ENCODE assay signal across 14 cellular contexts in genomic region chr3:49414753-49415152, GRCh38. TPM values are rescaled to one million over a fixed set of nuclear protein-coding genes. Genes with fewer than 3 reads are reported as not detected.
DNase-seq lines count a peak whose midpoint lies in the region; ATAC-seq, FAIRE-seq and TF ChIP-seq lines count a peak whose summit lies in the region.
"Had no signal": no experiment of that assay in that cellular context is flagged by ENCODE, and none has a peak within 500 bp of the region (broad histone marks: within the 10 kb centered on the region; RNA-seq: fewer than 3 reads in every experiment).

No MANE protein-coding gene starts in this region.

- no peaks in the 10 kb centered on the region for H3K27me3 Mint-ChIP-seq in activated naive CD4-positive, alpha-beta T cell treated with anti-CD3 and anti-CD28 coated beads, Interleukin-2, amount 10 ng/mL, durations not matched to agents 7 days and 5 days
- H3K27me3 Mint-ChIP-seq in activated CD4-positive, alpha-beta memory T cell treated with anti-CD3 and anti-CD28 coated beads, Interleukin-2, amount 10 ng/mL, durations not matched to agents 7 days and 5 days = peaks cover 2% of the 10 kb centered on the region

- CTCF ChIA-PET in activated naive CD4-positive, alpha-beta T cell treated with anti-CD3 and anti-CD28 coated beads, Interleukin-2, amount 10 ng/mL, durations not matched to agents 7 days and 5 days (lab: Charles Lee) = interaction anchor here (2.0 to 7.4 kb wide), 2 partner anchors 14 to 34 kb away, joined by 8 to 72 read pairs; partner anchors contain the start of gene NICN1
- CTCF ChIA-PET in activated CD4-positive, alpha-beta memory T cell treated with anti-CD3 and anti-CD28 coated beads, Interleukin-2, amount 10 ng/mL, durations not matched to agents 7 days and 5 days (lab: Charles Lee) = interaction anchor here (0.6 to 2.6 kb wide), 4 partner anchors 29 to 408 kb away, joined by 3 to 46 read pairs (median 4); partner anchors contain the start of gene WDR6
- CTCF ChIA-PET in HepG2 (lab: Yijun Ruan, JAX; ENCODE audit: low intra/inter-chr PET ratio, low total read pairs) = interaction anchor here (1.9 kb wide), 1 partner anchor 34 kb away, joined by 15 read pairs; no protein-coding TSS in a partner anchor

- H3K4me2 ChIP-seq in HepG2 (ENCODE audit: low read depth, low read length) = no peak overlapping the region

- peaks cover 14% of the 10 kb centered on the region for H4K20me1 ChIP-seq in HepG2 (ENCODE audit: insufficient read depth, low read length)

- TF ChIP-seq CTCF in esophagus squamous epithelium (IDR thresholded peaks at IDR 0.05) (no peak), HepG2 (CRISPR knock-in tag; IDR thresholded peaks at IDR 0.05) (no peak)

- H3K79me2 ChIP-seq in HepG2 (ENCODE audit: insufficient read depth, low read length) = peaks cover 34% of the 10 kb centered on the region

- TF ChIP-seq POLR2A in esophagus squamous epithelium (IDR thresholded peaks at IDR 0.05) (no peak), HepG2 (IDR thresholded peaks at IDR 0.05; ENCODE audit: insufficient read depth in 1 of 2, low read depth in 2 of 2, low read length in 2 of 2) (no peak)

- no peak overlapping the region for H3K9ac ChIP-seq in HepG2 (ENCODE audit: insufficient read depth, low read depth, low read length)

- WGBS in esophagus squamous epithelium, 2 donors = 91 to 100% methylated on average over 1 of the region's 2 CpGs
- WGBS in HepG2 (ENCODE audit: low lambda C conversion rate) = 75% methylated on average over 1 of the region's 2 CpGs

- peaks cover 57% of the 10 kb centered on the region for H3K36me3 Mint-ChIP-seq in activated naive CD4-positive, alpha-beta T cell treated with anti-CD3 and anti-CD28 coated beads, Interleukin-2, amount 10 ng/mL, durations not matched to agents 7 days and 5 days
- H3K36me3 Mint-ChIP-seq in activated CD4-positive, alpha-beta memory T cell treated with anti-CD3 and anti-CD28 coated beads, Interleukin-2, amount 10 ng/mL, durations not matched to agents 7 days and 5 days (ENCODE audit: low read depth) = peaks cover 70% of the 10 kb centered on the region
- peaks cover 61% of the 10 kb centered on the region for H3K36me3 Mint-ChIP-seq in stimulated activated effector memory CD8-positive, alpha-beta T cell treated with anti-CD3 and anti-CD28 coated beads, Interleukin-12 subunit alpha, Interleukin-12 subunit beta, amount 100 ng/mL, for 72 hours

- H3K27me3 ChIP-seq in esophagus squamous epithelium = no peaks in the 10 kb centered on the region
- H3K27me3 ChIP-seq in HepG2 (ENCODE audit: control insufficient read depth in 1 of 2, insufficient read depth in 2 of 2, low read length in 2 of 2) = no peaks in the 10 kb centered on the region; a peak in 1 of 5 replicates
- H3K27me3 ChIP-seq: thyroid gland had no signal

- TF ChIP-seq RAD21 in HepG2 (CRISPR knock-in tag; IDR thresholded peaks at IDR 0.05) = no peak

- peak overlapping the region in 3 of 4 donors; percentile 0 to 73 (median 42) for H3K27ac ChIP-seq in esophagus squamous epithelium
- no peak overlapping the region for H3K27ac ChIP-seq in HepG2 (ENCODE audit: extremely low read length, insufficient read depth, low read length)

- H3K9me3 Mint-ChIP-seq in activated naive CD4-positive, alpha-beta T cell treated with anti-CD3 and anti-CD28 coated beads, Interleukin-2, amount 10 ng/mL, durations not matched to agents 7 days and 5 days = no peaks in the 10 kb centered on the region
- no peaks in the 10 kb centered on the region for H3K9me3 Mint-ChIP-seq in activated CD4-positive, alpha-beta memory T cell treated with anti-CD3 and anti-CD28 coated beads, Interleukin-2, amount 10 ng/mL, durations not matched to agents 7 days and 5 days
- H3K9me3 Mint-ChIP-seq in stimulated activated effector memory CD8-positive, alpha-beta T cell treated with anti-CD3 and anti-CD28 coated beads, Interleukin-12 subunit alpha, Interleukin-12 subunit beta, amount 100 ng/mL, for 72 hours = no peaks in the 10 kb centered on the region

- peaks cover 70% of the 10 kb centered on the region for H3K4me1 Mint-ChIP-seq in activated naive CD4-positive, alpha-beta T cell treated with anti-CD3 and anti-CD28 coated beads, Interleukin-2, amount 10 ng/mL, durations not matched to agents 7 days and 5 days
- peaks cover 63% of the 10 kb centered on the region for H3K4me1 Mint-ChIP-seq in activated CD4-positive, alpha-beta memory T cell treated with anti-CD3 and anti-CD28 coated beads, Interleukin-2, amount 10 ng/mL, durations not matched to agents 7 days and 5 days
- peaks cover 67% of the 10 kb centered on the region for H3K4me1 Mint-ChIP-seq in stimulated activated effector memory CD8-positive, alpha-beta T cell treated with anti-CD3 and anti-CD28 coated beads, Interleukin-12 subunit alpha, Interleukin-12 subunit beta, amount 100 ng/mL, for 72 hours

- H3K9me3 ChIP-seq in esophagus squamous epithelium (no peaks in the 10 kb centered on the region), HepG2 (ENCODE audit: low read length) (no peaks in the 10 kb centered on the region)
- H3K9me3 ChIP-seq: thyroid gland had no signal

- peak overlapping the region; percentile 92 for H3K27ac Mint-ChIP-seq in activated naive CD4-positive, alpha-beta T cell treated with anti-CD3 and anti-CD28 coated beads, Interleukin-2, amount 10 ng/mL, durations not matched to agents 7 days and 5 days
- H3K27ac Mint-ChIP-seq in activated CD4-positive, alpha-beta memory T cell treated with anti-CD3 and anti-CD28 coated beads, Interleukin-2, amount 10 ng/mL, durations not matched to agents 7 days and 5 days = peak overlapping the region; percentile 99
- H3K27ac Mint-ChIP-seq in stimulated activated effector memory CD8-positive, alpha-beta T cell treated with anti-CD3 and anti-CD28 coated beads, Interleukin-12 subunit alpha, Interleukin-12 subunit beta, amount 100 ng/mL, for 72 hours = peak overlapping the region; percentile 97

- intact Hi-C loops in esophagus squamous epithelium (cut with DNase I) = no loop called here
- intact Hi-C loops in HepG2 (cut with micrococcal nuclease; ENCODE audit: unreplicated experiment) = loop anchor here (5.0 kb wide), 2 partner anchors 57 to 322 kb away; partner anchors contain the start of genes GPX1 and QRICH1

- H3K36me3 ChIP-seq in esophagus squamous epithelium (peaks cover 0 to 47% (median 7%) of the 10 kb centered on the region in 3 donors), HepG2 (replicated peaks in 1 of 2; ENCODE audit: control insufficient read depth in 1 of 2, insufficient read depth in 2 of 2, low read length in 2 of 2) (peaks cover 0 to 6% of the 10 kb centered on the region in 2 experiments; a peak in 2 of 5 replicates)

- in situ Hi-C loops in HepG2 (cut with HindIII; ENCODE audit: extremely low pct_ligation_motif_present, low pct_unique_long_range_greater_than_20kb) = no loop called here

- TF ChIP-seq EP300 in HepG2 (IDR thresholded peaks at IDR 0.05; ENCODE audit: low read depth in 2 of 2, low read length in 2 of 2) (no peak), HepG2 (CRISPR knock-in tag; IDR thresholded peaks at IDR 0.05; ENCODE audit: borderline replicate concordance) (no peak)

- H2AFZ ChIP-seq in HepG2 (ENCODE audit: low read length) = no peak overlapping the region

- ATAC-seq in stimulated activated effector memory CD8-positive, alpha-beta T cell treated with anti-CD3 and anti-CD28 coated beads, Interleukin-12 subunit alpha, Interleukin-12 subunit beta, amount 100 ng/mL, for 72 hours = no peak
- ATAC-seq in HepG2 = no peak

- no peak for FAIRE-seq in HepG2 (lab: Jason Lieb, UNC)

- no TSS peak for BruUV-seq in HepG2 (replicated peaks; lab: Mats Ljungman, UMichigan)

- H3K4me3 Mint-ChIP-seq in activated naive CD4-positive, alpha-beta T cell treated with anti-CD3 and anti-CD28 coated beads, Interleukin-2, amount 10 ng/mL, durations not matched to agents 7 days and 5 days = no peak overlapping the region
- H3K4me3 Mint-ChIP-seq in activated CD4-positive, alpha-beta memory T cell treated with anti-CD3 and anti-CD28 coated beads, Interleukin-2, amount 10 ng/mL, durations not matched to agents 7 days and 5 days = no peak overlapping the region
- peak overlapping the region; percentile 13 for H3K4me3 Mint-ChIP-seq in stimulated activated effector memory CD8-positive, alpha-beta T cell treated with anti-CD3 and anti-CD28 coated beads, Interleukin-12 subunit alpha, Interleukin-12 subunit beta, amount 100 ng/mL, for 72 hours

- H3K4me1 ChIP-seq in esophagus squamous epithelium (peaks cover 25 to 77% (median 28%) of the 10 kb centered on the region in 3 donors), HepG2 (ENCODE audit: insufficient read depth, low read length) (peaks cover 41% of the 10 kb centered on the region)

- no peak for DNase-seq in activated naive CD4-positive, alpha-beta T cell treated with anti-CD3 and anti-CD28 coated beads, Interleukin-2, amount 10 ng/mL, durations not matched to agents 7 days and 5 days
- no peak for DNase-seq in activated naive CD4-positive, alpha-beta T cell (lab: John Stamatoyannopoulos, UW)
- no peak for DNase-seq in activated CD4-positive, alpha-beta memory T cell treated with anti-CD3 and anti-CD28 coated beads, Interleukin-2, amount 10 ng/mL, durations not matched to agents 7 days and 5 days
- DNase-seq in esophagus squamous epithelium (lab: John Stamatoyannopoulos, UW) (no peak), epidermal melanocyte (ENCODE audit: insufficient read length, low spot score) (no peak), HepG2 (ENCODE audit: low spot score) (no peak)
- no peak for DNase-seq in stimulated activated effector memory CD8-positive, alpha-beta T cell treated with anti-CD3 and anti-CD28 coated beads, Interleukin-12 subunit alpha, Interleukin-12 subunit beta, amount 100 ng/mL, for 72 hours (ENCODE audit: low spot score in 2 of 2)
- no peak for DNase-seq in stimulated activated CD4-positive, alpha-beta T cell treated with anti-CD3 and anti-CD28 coated beads, Interleukin-4, amount 100 ng/mL, for 24 hours
- DNase-seq: DMS79; Karpas-422; mammary epithelial cell; NCI-H510A; stimulated activated CD4-positive, alpha-beta T cell treated with anti-CD3 and anti-CD28 coated beads, Interleukin-12 subunit alpha, Interleukin-12 subunit beta, amount 100 ng/mL, for 4 hours had no signal

- H3K4me3 ChIP-seq in esophagus squamous epithelium (no peak overlapping the region), HepG2 (replicated peaks in 1 of 3; ENCODE audit: insufficient read depth in 1 of 3, low read depth in 2 of 3, low read length in 3 of 3) (no peak overlapping the region)
- H3K4me3 ChIP-seq: thyroid gland had no signal

- POLR2A ChIA-PET in activated CD4-positive, alpha-beta memory T cell treated with anti-CD3 and anti-CD28 coated beads, Interleukin-2, amount 10 ng/mL, durations not matched to agents 7 days and 5 days (lab: Charles Lee) = interaction anchor here (1.3 to 4.2 kb wide), 8 partner anchors 10 to 394 kb away, joined by 5 to 79 read pairs (median 23); partner anchors contain the start of genes DAG1, NDUFAF3, NICN1 and USP4
- POLR2A ChIA-PET in HepG2 (lab: Yijun Ruan, JAX) = interaction anchor here (0.9 to 3.1 kb wide), 3 partner anchors 8 to 17 kb away, joined by 5 to 9 read pairs (median 8); partner anchors contain the start of genes AMT and NICN1

RNA-seq across cellular contexts. Expression of gene TCTA, which starts 2.5 kb away (rescaled TPM):
- 10 to 100 TPM; 19.7 to 22.4 TPM for total RNA-seq in activated CD4-positive, alpha-beta memory T cell treated with anti-CD3 and anti-CD28 coated beads, Interleukin-2, amount 10 ng/mL, durations not matched to agents 7 days and 5 days
- 10 to 100 TPM; 10.9 to 17.8 (median 16.0) TPM for total RNA-seq in esophagus squamous epithelium
- total RNA-seq in HepG2 (2016; rRNA removed; fragmentation: Illumina TruSeq; extraction: Trizol) = 6.7 and 8.3 TPM in 2 replicates
- total RNA-seq in HepG2 (2016; cell fraction: cytosol; rRNA removed; fragmentation: Illumina TruSeq; extraction: Trizol; ENCODE audit: low read depth) = 3.9 and 5.0 TPM in 2 replicates
- total RNA-seq in HepG2 (2016; cell fraction: insoluble cytoplasmic fraction; rRNA removed; fragmentation: Illumina TruSeq; extraction: Trizol) = 7.2 and 7.8 TPM in 2 replicates
- 10.0 and 10.7 TPM in 2 replicates for total RNA-seq in HepG2 (2016; cell fraction: membrane; rRNA removed; fragmentation: Illumina TruSeq; extraction: Trizol)
- 5.5 and 6.8 TPM in 2 replicates for total RNA-seq in HepG2 (2016; cell fraction: nucleus; rRNA removed; fragmentation: Illumina TruSeq; extraction: Trizol)
- polyA plus RNA-seq in HepG2 (2011; rRNA removed) = 13.2 and 14.0 TPM in 2 replicates
- polyA plus RNA-seq in HepG2 (2011; cell fraction: cytosol; rRNA removed) = 11.5 and 14.0 TPM in 2 replicates
- polyA plus RNA-seq in HepG2 (2011; cell fraction: nucleus; rRNA removed) = 8.3 and 12.0 TPM in 2 replicates
- polyA plus RNA-seq in HepG2 (2012) = 6.6 and 7.1 TPM in 2 replicates
- polyA plus RNA-seq in HepG2 (2016; cell fraction: cytosol; fragmentation: Illumina TruSeq; extraction: Trizol; ENCODE audit: low read depth) = 6.2 and 6.7 TPM in 2 replicates
- polyA plus RNA-seq in HepG2 (2016; cell fraction: insoluble cytoplasmic fraction; fragmentation: Illumina TruSeq; extraction: Trizol; ENCODE audit: low read depth) = 10.5 and 11.0 TPM in 2 replicates
- 11.6 and 12.6 TPM in 2 replicates for polyA plus RNA-seq in HepG2 (2016; cell fraction: membrane; fragmentation: Illumina TruSeq; extraction: Trizol; ENCODE audit: low read depth)
- 15.5 and 16.4 TPM in 2 replicates for polyA plus RNA-seq in HepG2 (2016; cell fraction: nucleus; fragmentation: Illumina TruSeq; extraction: Trizol; ENCODE audit: insufficient read depth, low read depth)
- polyA minus RNA-seq in HepG2 (2011; rRNA and poly(A)+ RNA removed; ENCODE audit: low replicate concordance) = 21.6 and 54.5 TPM in 2 replicates
- 3.4 and 4.5 TPM in 2 replicates for polyA minus RNA-seq in HepG2 (2011; cell fraction: cytosol; rRNA and poly(A)+ RNA removed)
- polyA minus RNA-seq in HepG2 (2011; cell fraction: nucleus; rRNA and poly(A)+ RNA removed) = 11.6 and 15.8 TPM in 2 replicates

RNA-seq across cellular contexts. Expression of gene RHOA, which starts 3.0 kb away (rescaled TPM):
- total RNA-seq in activated CD4-positive, alpha-beta memory T cell treated with anti-CD3 and anti-CD28 coated beads, Interleukin-2, amount 10 ng/mL, durations not matched to agents 7 days and 5 days = 100 to 1,000 TPM; 504 to 505 TPM
- 100 to 1,000 TPM; 290 to 421 (median 345) TPM for total RNA-seq in esophagus squamous epithelium
- 177 and 258 TPM in 2 replicates for total RNA-seq in HepG2 (2016; rRNA removed; fragmentation: Illumina TruSeq; extraction: Trizol)
- 50.5 and 58.1 TPM in 2 replicates for total RNA-seq in HepG2 (2016; cell fraction: cytosol; rRNA removed; fragmentation: Illumina TruSeq; extraction: Trizol; ENCODE audit: low read depth)
- 183 and 252 TPM in 2 replicates for total RNA-seq in HepG2 (2016; cell fraction: insoluble cytoplasmic fraction; rRNA removed; fragmentation: Illumina TruSeq; extraction: Trizol)
- total RNA-seq in HepG2 (2016; cell fraction: membrane; rRNA removed; fragmentation: Illumina TruSeq; extraction: Trizol) = 129 and 135 TPM in 2 replicates
- 83.6 and 89.9 TPM in 2 replicates for total RNA-seq in HepG2 (2016; cell fraction: nucleus; rRNA removed; fragmentation: Illumina TruSeq; extraction: Trizol)
- 117 and 131 TPM in 2 replicates for polyA plus RNA-seq in HepG2 (2011; rRNA removed)
- polyA plus RNA-seq in HepG2 (2011; cell fraction: cytosol; rRNA removed) = 162 and 178 TPM in 2 replicates
- polyA plus RNA-seq in HepG2 (2011; cell fraction: nucleus; rRNA removed) = 76.7 and 78.5 TPM in 2 replicates
- polyA plus RNA-seq in HepG2 (2012) = 241 and 267 TPM in 2 replicates
- 79.3 and 88.5 TPM in 2 replicates for polyA plus RNA-seq in HepG2 (2016; cell fraction: cytosol; fragmentation: Illumina TruSeq; extraction: Trizol; ENCODE audit: low read depth)
- polyA plus RNA-seq in HepG2 (2016; cell fraction: insoluble cytoplasmic fraction; fragmentation: Illumina TruSeq; extraction: Trizol; ENCODE audit: low read depth) = 399 and 414 TPM in 2 replicates
- 155 and 170 TPM in 2 replicates for polyA plus RNA-seq in HepG2 (2016; cell fraction: membrane; fragmentation: Illumina TruSeq; extraction: Trizol; ENCODE audit: low read depth)
- polyA plus RNA-seq in HepG2 (2016; cell fraction: nucleus; fragmentation: Illumina TruSeq; extraction: Trizol; ENCODE audit: insufficient read depth, low read depth) = 173 and 175 TPM in 2 replicates
- polyA minus RNA-seq in HepG2 (2011; rRNA and poly(A)+ RNA removed; ENCODE audit: low replicate concordance) = 235 and 368 TPM in 2 replicates
- 201 and 223 TPM in 2 replicates for polyA minus RNA-seq in HepG2 (2011; cell fraction: cytosol; rRNA and poly(A)+ RNA removed)
- polyA minus RNA-seq in HepG2 (2011; cell fraction: nucleus; rRNA and poly(A)+ RNA removed) = 42.7 and 56.9 TPM in 2 replicates

RNA-seq across cellular contexts. Expression of gene AMT, which starts 7.5 kb away (rescaled TPM):
- total RNA-seq in activated CD4-positive, alpha-beta memory T cell treated with anti-CD3 and anti-CD28 coated beads, Interleukin-2, amount 10 ng/mL, durations not matched to agents 7 days and 5 days = 1 to 10 TPM; 3.5 to 5.2 TPM
- total RNA-seq in esophagus squamous epithelium (1 to 10 TPM in 3 of 4 donors, under 1 TPM in 1; 0.80 to 1.7 (median 1.2) TPM), HepG2 (2016; rRNA removed; fragmentation: Illumina TruSeq; extraction: Trizol) (32.5 and 35.3 TPM in 2 replicates)
- 12.9 and 16.7 TPM in 2 replicates for total RNA-seq in HepG2 (2016; cell fraction: cytosol; rRNA removed; fragmentation: Illumina TruSeq; extraction: Trizol; ENCODE audit: low read depth)
- 33.2 and 38.6 TPM in 2 replicates for total RNA-seq in HepG2 (2016; cell fraction: insoluble cytoplasmic fraction; rRNA removed; fragmentation: Illumina TruSeq; extraction: Trizol)
- total RNA-seq in HepG2 (2016; cell fraction: membrane; rRNA removed; fragmentation: Illumina TruSeq; extraction: Trizol) = 16.9 and 22.1 TPM in 2 replicates
- total RNA-seq in HepG2 (2016; cell fraction: nucleus; rRNA removed; fragmentation: Illumina TruSeq; extraction: Trizol) = 22.8 and 23.3 TPM in 2 replicates
- polyA plus RNA-seq in HepG2 (2011; rRNA removed) = 59.0 and 59.2 TPM in 2 replicates
- polyA plus RNA-seq in HepG2 (2011; cell fraction: cytosol; rRNA removed) = 37.6 and 44.9 TPM in 2 replicates
- 201 and 205 TPM in 2 replicates for polyA plus RNA-seq in HepG2 (2011; cell fraction: nucleus; rRNA removed)
- polyA plus RNA-seq in HepG2 (2012) = 19.8 and 30.2 TPM in 2 replicates
- polyA plus RNA-seq in HepG2 (2016; cell fraction: cytosol; fragmentation: Illumina TruSeq; extraction: Trizol; ENCODE audit: low read depth) = 8.3 and 9.4 TPM in 2 replicates
- polyA plus RNA-seq in HepG2 (2016; cell fraction: insoluble cytoplasmic fraction; fragmentation: Illumina TruSeq; extraction: Trizol; ENCODE audit: low read depth) = 36.2 and 36.3 TPM in 2 replicates
- 14.7 and 18.6 TPM in 2 replicates for polyA plus RNA-seq in HepG2 (2016; cell fraction: membrane; fragmentation: Illumina TruSeq; extraction: Trizol; ENCODE audit: low read depth)
- polyA plus RNA-seq in HepG2 (2016; cell fraction: nucleus; fragmentation: Illumina TruSeq; extraction: Trizol; ENCODE audit: insufficient read depth, low read depth) = 57.5 and 61.4 TPM in 2 replicates
- polyA minus RNA-seq in HepG2 (2011; rRNA and poly(A)+ RNA removed; ENCODE audit: low replicate concordance) = 0.72 and 63.8 TPM in 2 replicates
- 17.1 and 17.9 TPM in 2 replicates for polyA minus RNA-seq in HepG2 (2011; cell fraction: cytosol; rRNA and poly(A)+ RNA removed)
- 21.5 and 23.1 TPM in 2 replicates for polyA minus RNA-seq in HepG2 (2011; cell fraction: nucleus; rRNA and poly(A)+ RNA removed)

RNA-seq across cellular contexts. Expression of gene NICN1, which starts 14.4 kb away (rescaled TPM):
- 10 to 100 TPM; 23.8 to 25.5 TPM for total RNA-seq in activated CD4-positive, alpha-beta memory T cell treated with anti-CD3 and anti-CD28 coated beads, Interleukin-2, amount 10 ng/mL, durations not matched to agents 7 days and 5 days
- total RNA-seq in esophagus squamous epithelium (1 to 10 TPM; 1.8 to 7.6 (median 3.3) TPM), HepG2 (2016; rRNA removed; fragmentation: Illumina TruSeq; extraction: Trizol) (9.0 and 11.0 TPM in 2 replicates)
- total RNA-seq in HepG2 (2016; cell fraction: cytosol; rRNA removed; fragmentation: Illumina TruSeq; extraction: Trizol; ENCODE audit: low read depth) = 0.51 and 0.62 TPM in 2 replicates
- 8.7 and 10.9 TPM in 2 replicates for total RNA-seq in HepG2 (2016; cell fraction: insoluble cytoplasmic fraction; rRNA removed; fragmentation: Illumina TruSeq; extraction: Trizol)
- 2.2 and 2.6 TPM in 2 replicates for total RNA-seq in HepG2 (2016; cell fraction: membrane; rRNA removed; fragmentation: Illumina TruSeq; extraction: Trizol)
- total RNA-seq in HepG2 (2016; cell fraction: nucleus; rRNA removed; fragmentation: Illumina TruSeq; extraction: Trizol) = 5.7 and 7.5 TPM in 2 replicates
- 18.7 and 21.1 TPM in 2 replicates for polyA plus RNA-seq in HepG2 (2011; rRNA removed)
- 8.1 and 9.1 TPM in 2 replicates for polyA plus RNA-seq in HepG2 (2011; cell fraction: cytosol; rRNA removed)
- 161 and 166 TPM in 2 replicates for polyA plus RNA-seq in HepG2 (2011; cell fraction: nucleus; rRNA removed)
- polyA plus RNA-seq in HepG2 (2012) = 10.1 and 10.5 TPM in 2 replicates
- 0.82 and 1.3 TPM in 2 replicates for polyA plus RNA-seq in HepG2 (2016; cell fraction: cytosol; fragmentation: Illumina TruSeq; extraction: Trizol; ENCODE audit: low read depth)
- 13.5 and 14.4 TPM in 2 replicates for polyA plus RNA-seq in HepG2 (2016; cell fraction: insoluble cytoplasmic fraction; fragmentation: Illumina TruSeq; extraction: Trizol; ENCODE audit: low read depth)
- 3.7 and 4.2 TPM in 2 replicates for polyA plus RNA-seq in HepG2 (2016; cell fraction: membrane; fragmentation: Illumina TruSeq; extraction: Trizol; ENCODE audit: low read depth)
- polyA plus RNA-seq in HepG2 (2016; cell fraction: nucleus; fragmentation: Illumina TruSeq; extraction: Trizol; ENCODE audit: insufficient read depth, low read depth) = 14.6 and 14.9 TPM in 2 replicates
- 14.5 and 30.0 TPM in 2 replicates for polyA minus RNA-seq in HepG2 (2011; rRNA and poly(A)+ RNA removed; ENCODE audit: low replicate concordance)
- 9.4 and 10.9 TPM in 2 replicates for polyA minus RNA-seq in HepG2 (2011; cell fraction: cytosol; rRNA and poly(A)+ RNA removed)
- polyA minus RNA-seq in HepG2 (2011; cell fraction: nucleus; rRNA and poly(A)+ RNA removed) = 8.9 and 11.8 TPM in 2 replicates

RNA-seq across cellular contexts. Expression of gene DAG1, which starts 55.3 kb away (rescaled TPM):
- 10 to 100 TPM; 13.8 to 16.5 TPM for total RNA-seq in activated CD4-positive, alpha-beta memory T cell treated with anti-CD3 and anti-CD28 coated beads, Interleukin-2, amount 10 ng/mL, durations not matched to agents 7 days and 5 days
- total RNA-seq in esophagus squamous epithelium = 10 to 100 TPM; 36.2 to 74.2 (median 51.3) TPM
- 26.0 and 50.4 TPM in 2 replicates for total RNA-seq in HepG2 (2016; rRNA removed; fragmentation: Illumina TruSeq; extraction: Trizol)
- 7.6 and 8.6 TPM in 2 replicates for total RNA-seq in HepG2 (2016; cell fraction: cytosol; rRNA removed; fragmentation: Illumina TruSeq; extraction: Trizol; ENCODE audit: low read depth)
- total RNA-seq in HepG2 (2016; cell fraction: insoluble cytoplasmic fraction; rRNA removed; fragmentation: Illumina TruSeq; extraction: Trizol) = 23.1 and 46.3 TPM in 2 replicates
- total RNA-seq in HepG2 (2016; cell fraction: membrane; rRNA removed; fragmentation: Illumina TruSeq; extraction: Trizol) = 16.0 and 18.5 TPM in 2 replicates
- total RNA-seq in HepG2 (2016; cell fraction: nucleus; rRNA removed; fragmentation: Illumina TruSeq; extraction: Trizol) = 65.8 and 74.0 TPM in 2 replicates
- polyA plus RNA-seq in HepG2 (2011; rRNA removed) = 47.3 and 49.4 TPM in 2 replicates
- polyA plus RNA-seq in HepG2 (2011; cell fraction: cytosol; rRNA removed) = 28.9 and 29.7 TPM in 2 replicates
- 24.1 and 25.2 TPM in 2 replicates for polyA plus RNA-seq in HepG2 (2011; cell fraction: nucleus; rRNA removed)
- 16.5 and 18.8 TPM in 2 replicates for polyA plus RNA-seq in HepG2 (2012)
- 3.2 and 3.4 TPM in 2 replicates for polyA plus RNA-seq in HepG2 (2016; cell fraction: cytosol; fragmentation: Illumina TruSeq; extraction: Trizol; ENCODE audit: low read depth)
- polyA plus RNA-seq in HepG2 (2016; cell fraction: insoluble cytoplasmic fraction; fragmentation: Illumina TruSeq; extraction: Trizol; ENCODE audit: low read depth) = 25.3 and 29.2 TPM in 2 replicates
- polyA plus RNA-seq in HepG2 (2016; cell fraction: membrane; fragmentation: Illumina TruSeq; extraction: Trizol; ENCODE audit: low read depth) = 8.3 and 8.4 TPM in 2 replicates
- polyA plus RNA-seq in HepG2 (2016; cell fraction: nucleus; fragmentation: Illumina TruSeq; extraction: Trizol; ENCODE audit: insufficient read depth, low read depth) = 93.4 and 97.1 TPM in 2 replicates
- 198 and 220 TPM in 2 replicates for polyA minus RNA-seq in HepG2 (2011; rRNA and poly(A)+ RNA removed; ENCODE audit: low replicate concordance)
- polyA minus RNA-seq in HepG2 (2011; cell fraction: cytosol; rRNA and poly(A)+ RNA removed) = 39.7 and 54.7 TPM in 2 replicates
- 16.2 and 17.4 TPM in 2 replicates for polyA minus RNA-seq in HepG2 (2011; cell fraction: nucleus; rRNA and poly(A)+ RNA removed)
